Comparison of ENCODE assay signal across 1 cellular context in genomic region chr20:32651537-32651936, GRCh38.
TF ChIP-seq lines count a peak whose summit lies in the region.

No MANE protein-coding gene starts in this region.

TF ChIP-seq in GM12878, 131 proteins besides CTCF, POLR2A, EP300 and RAD21 (continued from another document):
- TF ChIP-seq MEF2B (IDR thresholded peaks at IDR 0.05; ENCODE audit: partially characterized antibody, poor library complexity, severe bottlenecking): no peak
- no peak for TF ChIP-seq TCF12 (IDR thresholded peaks at IDR 0.05; ENCODE audit: low read depth, low read length)
- TF ChIP-seq TCF7 (IDR thresholded peaks at IDR 0.05; ENCODE audit: borderline replicate concordance): no peak
- TF ChIP-seq BHLHE40 (IDR thresholded peaks at IDR 0.05; ENCODE audit: borderline replicate concordance in 1 of 2, low read depth in 2 of 2, low read length in 1 of 2): peak; percentile 42 to 64; a peak in 1 of 4 replicates
